Comparison of ENCODE assay signal across 8 cellular contexts in genomic region chr12:53380797-53381738, GRCh38. TPM values are rescaled to one million over a fixed set of nuclear protein-coding genes. Genes with fewer than 3 reads are reported as not detected.
DNase-seq lines count a peak whose midpoint lies in the region; ATAC-seq and TF ChIP-seq lines count a peak whose summit lies in the region.

No MANE protein-coding gene starts in this region.

- H3K36me3 ChIP-seq in left ventricle myocardium inferior: peaks cover 42% of the 10 kb centered on the region

- H3K4me3 Mint-ChIP-seq in activated T-cell treated with anti-CD3 and anti-CD28 coated beads, Interleukin-2, amount 50 U/mL, for 24 hours: peak overlapping the region; percentile 84

- peak overlapping the region; percentile 53 for H3K4me3 ChIP-seq in WI38 (ENCODE audit: low read depth, low read length)
- H3K4me3 ChIP-seq in left ventricle myocardium inferior: peak overlapping the region; percentile 73
- H3K4me3 ChIP-seq in skeletal muscle cell (ENCODE audit: low read depth, low read length): peak overlapping the region; percentile 49

- peaks cover 52% of the 10 kb centered on the region for H3K36me3 Mint-ChIP-seq in activated T-cell treated with anti-CD3 and anti-CD28 coated beads, Interleukin-2, amount 50 U/mL, for 24 hours (ENCODE audit: low read depth)

- no peaks in the 10 kb centered on the region for H3K9me3 Mint-ChIP-seq in activated T-cell treated with anti-CD3 and anti-CD28 coated beads, Interleukin-2, amount 50 U/mL, for 24 hours

- no peaks in the 10 kb centered on the region for H3K9me3 ChIP-seq in left ventricle myocardium inferior (replicated peaks)

- H3K27ac ChIP-seq in left ventricle myocardium inferior (replicated peaks): peak overlapping the region; percentile 99

- no peaks in the 10 kb centered on the region for H3K27me3 Mint-ChIP-seq in activated T-cell treated with anti-CD3 and anti-CD28 coated beads, Interleukin-2, amount 50 U/mL, for 24 hours

- intact Hi-C loops in left ventricle myocardium inferior (cut with micrococcal nuclease): no loop called here

- H3K4me1 Mint-ChIP-seq in activated T-cell treated with anti-CD3 and anti-CD28 coated beads, Interleukin-2, amount 50 U/mL, for 24 hours (ENCODE audit: low read depth): peaks cover 42% of the 10 kb centered on the region

- H3K4me1 ChIP-seq in left ventricle myocardium inferior: peaks cover 60% of the 10 kb centered on the region

- no peak for ATAC-seq in HG03432 (IDR thresholded peaks at IDR 0.05; ENCODE audit: unreplicated experiment)

- H3K27me3 ChIP-seq in left ventricle myocardium inferior (ENCODE audit: low read depth): no peaks in the 10 kb centered on the region

- peak overlapping the region; percentile 94 for H3K27ac Mint-ChIP-seq in activated T-cell treated with anti-CD3 and anti-CD28 coated beads, Interleukin-2, amount 50 U/mL, for 24 hours

- no peak for DNase-seq in activated T-cell treated with anti-CD3 and anti-CD28 coated beads, Interleukin-2, amount 50 U/mL, for 24 hours
- no peak for DNase-seq in activated T-cell treated with anti-CD3 and anti-CD28 coated beads, Interleukin-2, amount 50 U/mL, for 1 hour
- DNase-seq in left ventricle myocardium inferior (no peak), skeletal muscle cell (ENCODE audit: low read depth) (no peak), putamen (ENCODE audit: low spot score) (no peak), GM20000 (ENCODE audit: low spot score) (no peak)

- TF ChIP-seq CTCF in WI38 (IDR thresholded peaks at IDR 0.05; ENCODE audit: low read depth, low read length) (no peak), left ventricle myocardium inferior (IDR thresholded peaks at IDR 0.05; ENCODE audit: borderline replicate concordance) (no peak), GM20000 (IDR thresholded peaks at IDR 0.05; ENCODE audit: extremely low read depth, missing control alignments) (no peak)

RNA-seq across cellular contexts. Expression of gene SP1, which starts 1.1 kb away (rescaled TPM):
- total RNA-seq in left ventricle myocardium inferior: 27.4 TPM

RNA-seq across cellular contexts. Expression of gene AMHR2, which starts 42.6 kb away (rescaled TPM):
- 0.36 TPM for total RNA-seq in left ventricle myocardium inferior

RNA-seq across cellular contexts. Expression of gene SP7, which starts 44.9 kb away (rescaled TPM):
- total RNA-seq in left ventricle myocardium inferior: not detected

RNA-seq across cellular contexts. Expression of gene AAAS, which starts 59.7 kb away (rescaled TPM):
- total RNA-seq in left ventricle myocardium inferior: 45.1 TPM
